Comparison of ENCODE assay signal across 16 cellular contexts in genomic region chr15:65653341-65653740, GRCh38. TPM values are rescaled to one million over a fixed set of nuclear protein-coding genes. Genes with fewer than 3 reads are reported as not detected.
DNase-seq lines count a peak whose midpoint lies in the region; ATAC-seq and TF ChIP-seq lines count a peak whose summit lies in the region.
"Had no signal": no experiment of that assay in that cellular context is flagged by ENCODE, and none has a peak within 500 bp of the region (broad histone marks: within the 10 kb centered on the region; RNA-seq: fewer than 3 reads in every experiment).

No MANE protein-coding gene starts in this region.

- H4K91ac ChIP-seq in mesenchymal stem cell (ENCODE audit: low read length): no peak overlapping the region
- no peak overlapping the region for H4K91ac ChIP-seq in H9 (ENCODE audit: insufficient read length, low read depth, low read length)

- H2AFZ ChIP-seq in PC-3 (ENCODE audit: low read length): no peak overlapping the region
- no peak overlapping the region for H2AFZ ChIP-seq in mesenchymal stem cell (ENCODE audit: low read depth, low read length)
- H2AFZ ChIP-seq in H9 (ENCODE audit: low read length): no peak overlapping the region

- H2BK15ac ChIP-seq in mesenchymal stem cell (ENCODE audit: low read depth, poor library complexity, severe bottlenecking): no peak overlapping the region
- H2BK15ac ChIP-seq in H9 (ENCODE audit: low read depth, low read length): no peak overlapping the region

- peaks cover 26% of the 10 kb centered on the region for H3K4me1 ChIP-seq in PC-3 (ENCODE audit: insufficient read depth, low read length)
- peaks cover 4% of the 10 kb centered on the region for H3K4me1 ChIP-seq in mesenchymal stem cell (ENCODE audit: control insufficient read depth, insufficient read depth, low read depth, low read length)
- no peaks in the 10 kb centered on the region for H3K4me1 ChIP-seq in H9 (ENCODE audit: insufficient read depth, low read length)
- H3K4me1 ChIP-seq in CD8-positive, alpha-beta memory T cell (ENCODE audit: insufficient read depth, low read length): no peaks in the 10 kb centered on the region

- H3K36me3 Mint-ChIP-seq in H9 (ENCODE audit: insufficient read depth in 1 of 3, low read depth in 3 of 3): no peaks in the 10 kb centered on the region
- H3K36me3 Mint-ChIP-seq in CD8-positive, alpha-beta memory T cell: peaks cover 0 to 68% (median 8%) of the 10 kb centered on the region in 3 donors
- H3K36me3 Mint-ChIP-seq in activated CD8-positive, alpha-beta T cell treated with anti-CD3 and anti-CD28 coated beads for 36 hours (ENCODE audit: low read depth): peaks cover 18% of the 10 kb centered on the region

- no peaks in the 10 kb centered on the region for H3K36me3 ChIP-seq in PC-3 (ENCODE audit: low read depth, low read length)
- peaks cover 17 to 33% of the 10 kb centered on the region in 2 experiments for H3K36me3 ChIP-seq in mesenchymal stem cell (ENCODE audit: control insufficient read depth in 1 of 2, insufficient read depth in 2 of 2, low read depth in 1 of 2, low read length in 2 of 2)
- peaks cover 14% of the 10 kb centered on the region for H3K36me3 ChIP-seq in CD8-positive, alpha-beta memory T cell (ENCODE audit: insufficient read depth, low read length)

- H3K9me3 ChIP-seq in PC-3 (ENCODE audit: low read length): no peaks in the 10 kb centered on the region
- no peaks in the 10 kb centered on the region for H3K9me3 ChIP-seq in mesenchymal stem cell (ENCODE audit: control insufficient read depth, low read length)
- H3K9me3 ChIP-seq in H9 (ENCODE audit: control insufficient read depth, low read depth, low read length): no peaks in the 10 kb centered on the region
- no peaks in the 10 kb centered on the region for H3K9me3 ChIP-seq in CD8-positive, alpha-beta memory T cell (ENCODE audit: low read length)
- H3K9me3 ChIP-seq: suprapubic skin had no signal

- H3K9me2 ChIP-seq in PC-3 (replicated peaks; ENCODE audit: low read length): no peaks in the 10 kb centered on the region

- H3K79me1 ChIP-seq in mesenchymal stem cell (replicated peaks; ENCODE audit: low read length, poor library complexity, severe bottlenecking) (no peaks in the 10 kb centered on the region), H9 (ENCODE audit: insufficient read depth, low read depth, low read length, poor library complexity, severe bottlenecking) (no peaks in the 10 kb centered on the region)

- H2AK5ac ChIP-seq in mesenchymal stem cell (ENCODE audit: low read length, severe bottlenecking): no peak overlapping the region
- no peak overlapping the region for H2AK5ac ChIP-seq in H9 (ENCODE audit: insufficient read length, low read length)

- peak; percentile 65 for DNase-seq in EH (ENCODE audit: low read depth)
- DNase-seq in PC-3: peak; percentile 30
- DNase-seq in choroid plexus epithelial cell (ENCODE audit: low read depth): peak; percentile 52
- DNase-seq in mesenchymal stem cell: peak; percentile 42
- DNase-seq in H9: no peak
- DNase-seq in CD8-positive, alpha-beta memory T cell: no peak
- no peak for DNase-seq in activated CD8-positive, alpha-beta T cell treated with anti-CD3 and anti-CD28 coated beads for 36 hours
- DNase-seq: activated CD4-positive, alpha-beta T cell treated with anti-CD3 and anti-CD28 coated beads for 48 hours; aorta; C1 segment of cervical spinal cord; DND-41; effector CD8-positive, alpha-beta T cell; glutamatergic neuron; posterior cingulate gyrus had no signal

- H3K4me3 Mint-ChIP-seq in H9: no peak overlapping the region
- H3K4me3 Mint-ChIP-seq in CD8-positive, alpha-beta memory T cell: no peak overlapping the region
- H3K4me3 Mint-ChIP-seq in activated CD8-positive, alpha-beta T cell treated with anti-CD3 and anti-CD28 coated beads for 36 hours: no peak overlapping the region

- H3K4me2 ChIP-seq in PC-3 (ENCODE audit: low read length) (no peak overlapping the region), mesenchymal stem cell (ENCODE audit: low read length, poor library complexity, severe bottlenecking) (no peak overlapping the region), H9 (ENCODE audit: insufficient read depth, insufficient read length, low read length) (no peak overlapping the region)

- H3K4me3 ChIP-seq in PC-3 (ENCODE audit: low read length) (no peak overlapping the region), choroid plexus epithelial cell (ENCODE audit: low read depth, low read length) (no peak overlapping the region), mesenchymal stem cell (ENCODE audit: insufficient read depth in 1 of 2, low read depth in 1 of 2, low read length in 2 of 2) (no peak overlapping the region)
- H3K4me3 ChIP-seq in CD8-positive, alpha-beta memory T cell (ENCODE audit: low read length): no peak overlapping the region
- H3K4me3 ChIP-seq: suprapubic skin had no signal

- H3K18ac ChIP-seq in mesenchymal stem cell (ENCODE audit: low read depth in 1 of 2, low read length in 2 of 2) (no peak overlapping the region), H9 (ENCODE audit: insufficient read length, low read depth, low read length) (no peak overlapping the region)

- no peaks in the 10 kb centered on the region for H3F3A ChIP-seq in PC-3 (ENCODE audit: low read length, unreplicated experiment)

- H3K9me3 Mint-ChIP-seq in H9: no peaks in the 10 kb centered on the region
- H3K9me3 Mint-ChIP-seq in CD8-positive, alpha-beta memory T cell: no peaks in the 10 kb centered on the region
- no peaks in the 10 kb centered on the region for H3K9me3 Mint-ChIP-seq in activated CD8-positive, alpha-beta T cell treated with anti-CD3 and anti-CD28 coated beads for 36 hours

- H3K27ac Mint-ChIP-seq in H9: no peak overlapping the region
- H3K27ac Mint-ChIP-seq in CD8-positive, alpha-beta memory T cell: peak overlapping the region in 2 of 8 donors; percentile 35 to 54
- no peak overlapping the region for H3K27ac Mint-ChIP-seq in activated CD8-positive, alpha-beta T cell treated with anti-CD3 and anti-CD28 coated beads for 36 hours

- no peak overlapping the region for H2BK12ac ChIP-seq in mesenchymal stem cell (ENCODE audit: low read length in 2 of 2)
- no peak overlapping the region for H2BK12ac ChIP-seq in H9 (ENCODE audit: insufficient read length, low read depth, low read length)

- H3K27me3 ChIP-seq in PC-3 (ENCODE audit: low read length): no peaks in the 10 kb centered on the region
- no peaks in the 10 kb centered on the region for H3K27me3 ChIP-seq in mesenchymal stem cell (ENCODE audit: control insufficient read depth in 1 of 2, insufficient read depth in 1 of 2, low read length in 2 of 2)
- H3K27me3 ChIP-seq in H9 (ENCODE audit: insufficient read depth, low read length): no peaks in the 10 kb centered on the region
- H3K27me3 ChIP-seq in CD8-positive, alpha-beta memory T cell (ENCODE audit: insufficient read depth, low read length, poor library complexity, severe bottlenecking): no peaks in the 10 kb centered on the region
- H3K27me3 ChIP-seq: suprapubic skin had no signal

- TF ChIP-seq CTCF in PC-3 (conservative IDR thresholded peaks at IDR 0.05; ENCODE audit: low read depth, low read length) (no peak), choroid plexus epithelial cell (conservative IDR thresholded peaks at IDR 0.05; ENCODE audit: low read depth, low read length) (no peak), H9 (conservative IDR thresholded peaks at IDR 0.05) (no peak)
- TF ChIP-seq CTCF in activated CD8-positive, alpha-beta T cell treated with anti-CD3 and anti-CD28 coated beads for 36 hours (IDR thresholded peaks at IDR 0.05): no peak

- intact Hi-C loops in PC-3 (cut with micrococcal nuclease): no loop called here
- intact Hi-C loops in activated CD8-positive, alpha-beta T cell treated with anti-CD3 and anti-CD28 coated beads for 36 hours (cut with micrococcal nuclease): no loop called here

- no peak overlapping the region for H3K56ac ChIP-seq in H9 (ENCODE audit: insufficient read length, low read depth, low read length)

- no peak overlapping the region for H3K4ac ChIP-seq in mesenchymal stem cell (ENCODE audit: low read depth in 1 of 2, low read length in 2 of 2)
- H3K4ac ChIP-seq in H9 (ENCODE audit: low read depth, low read length): no peak overlapping the region

- no peak overlapping the region for H3K23ac ChIP-seq in mesenchymal stem cell (ENCODE audit: low read length in 2 of 2)
- H3K23ac ChIP-seq in H9 (ENCODE audit: insufficient read length, low read depth, low read length): no peak overlapping the region

- H4K8ac ChIP-seq in mesenchymal stem cell (ENCODE audit: low read length) (no peak overlapping the region), H9 (replicated peaks; ENCODE audit: insufficient read length, low read depth, low read length) (no peak overlapping the region)

- H3T11ph ChIP-seq in H9 (ENCODE audit: low read length): no peak overlapping the region

- H2BK5ac ChIP-seq in mesenchymal stem cell (ENCODE audit: low read depth, low read length, poor library complexity, severe bottlenecking): no peak overlapping the region
- no peak overlapping the region for H2BK5ac ChIP-seq in H9 (ENCODE audit: insufficient read length, low read length)

- ATAC-seq in PC-3: peak; percentile 59
- ATAC-seq in activated CD8-positive, alpha-beta T cell treated with anti-CD3 and anti-CD28 coated beads for 36 hours: no peak
- ATAC-seq: Right ventricle myocardium inferior had no signal

- H3K27me3 Mint-ChIP-seq in H9 (ENCODE audit: low read depth): no peaks in the 10 kb centered on the region
- no peaks in the 10 kb centered on the region for H3K27me3 Mint-ChIP-seq in CD8-positive, alpha-beta memory T cell
- no peaks in the 10 kb centered on the region for H3K27me3 Mint-ChIP-seq in activated CD8-positive, alpha-beta T cell treated with anti-CD3 and anti-CD28 coated beads for 36 hours

- no peak overlapping the region for H3K14ac ChIP-seq in mesenchymal stem cell (ENCODE audit: low read length in 2 of 2)
- H3K14ac ChIP-seq in H9 (ENCODE audit: insufficient read depth, low read length): no peak overlapping the region

- H3K4me1 Mint-ChIP-seq in H9: peaks cover 6% of the 10 kb centered on the region in 2 experiments
- peaks cover 5 to 8% (median 8%) of the 10 kb centered on the region in 3 donors for H3K4me1 Mint-ChIP-seq in CD8-positive, alpha-beta memory T cell
- H3K4me1 Mint-ChIP-seq in activated CD8-positive, alpha-beta T cell treated with anti-CD3 and anti-CD28 coated beads for 36 hours (ENCODE audit: low read depth): peaks cover 5% of the 10 kb centered on the region

- no TSS peak for BruUV-seq in PC-3 (replicated peaks; lab: Mats Ljungman, UMichigan)

- POLR2A ChIA-PET in PC-3 (lab: Charles Lee; ENCODE audit: unreplicated experiment): interaction anchor here (0.6 kb wide), 3 partner anchors 17 to 81 kb away, joined by 4 to 8 read pairs (median 7); no protein-coding TSS in a partner anchor
- POLR2A ChIA-PET in CD8-positive, alpha-beta memory T cell (lab: Charles Lee): no interaction called here
- POLR2A ChIA-PET in activated CD8-positive, alpha-beta T cell treated with anti-CD3 and anti-CD28 coated beads for 36 hours (lab: Charles Lee): interaction anchor here (0.7 to 1.0 kb wide), 4 partner anchors 10 to 363 kb away, joined by 3 read pairs; partner anchors contain the start of gene HACD3

- no peak overlapping the region for H2BK20ac ChIP-seq in H9 (ENCODE audit: low read depth, low read length, poor library complexity, severe bottlenecking)

- H4K5ac ChIP-seq in H9 (ENCODE audit: insufficient read length, low read depth, low read length): no peak overlapping the region

- H3K27ac ChIP-seq in PC-3 (ENCODE audit: low read length) (no peak overlapping the region), mesenchymal stem cell (ENCODE audit: low read length, poor library complexity, severe bottlenecking) (no peak overlapping the region), H9 (ENCODE audit: insufficient read length, low read depth, low read length) (no peak overlapping the region)
- no peak overlapping the region for H3K27ac ChIP-seq in CD8-positive, alpha-beta memory T cell (ENCODE audit: low read depth, low read length)
- H3K27ac ChIP-seq: suprapubic skin had no signal

- H4K20me1 ChIP-seq in PC-3 (ENCODE audit: low read length) (no peaks in the 10 kb centered on the region), H9 (ENCODE audit: control insufficient read depth, insufficient read depth, insufficient read length) (no peaks in the 10 kb centered on the region)

- H3K9ac ChIP-seq in PC-3 (ENCODE audit: low read length): no peak overlapping the region
- H3K9ac ChIP-seq in mesenchymal stem cell (ENCODE audit: low read length): peak overlapping the region; percentile 37
- H3K9ac ChIP-seq in H9 (ENCODE audit: extremely low read depth, insufficient read length, low read length): no peak overlapping the region

- CTCF ChIA-PET in PC-3 (lab: Charles Lee): interaction anchor here (0.6 kb wide), 1 partner anchor 355 kb away, joined by 3 read pairs; no protein-coding TSS in a partner anchor
- CTCF ChIA-PET in CD8-positive, alpha-beta memory T cell (lab: Charles Lee): interaction anchor here (1.1 kb wide), 1 partner anchor 74 kb away, joined by 3 read pairs; no protein-coding TSS in a partner anchor
- CTCF ChIA-PET in activated CD8-positive, alpha-beta T cell treated with anti-CD3 and anti-CD28 coated beads for 36 hours (lab: Charles Lee): interaction anchor here (1.1 kb wide), 1 partner anchor 14 kb away, joined by 5 read pairs; no protein-coding TSS in a partner anchor

- H2BK120ac ChIP-seq in mesenchymal stem cell (ENCODE audit: low read depth, low read length): no peak overlapping the region
- H2BK120ac ChIP-seq in H9 (ENCODE audit: low read depth, low read length, poor library complexity, severe bottlenecking): no peak overlapping the region

- H3K23me2 ChIP-seq in H9 (ENCODE audit: insufficient read length, low read depth, low read length, poor library complexity, severe bottlenecking): no peaks in the 10 kb centered on the region

- H3K79me2 ChIP-seq in PC-3 (ENCODE audit: low read length) (no peaks in the 10 kb centered on the region), H9 (ENCODE audit: insufficient read depth, low read length) (no peaks in the 10 kb centered on the region)

RNA-seq across cellular contexts. Expression of gene SLC24A1, which starts 31.6 kb away (rescaled TPM):
- total RNA-seq in PC-3 (2014; rRNA removed): 3.0 and 3.3 TPM in 2 replicates
- 6.1 TPM for polyA plus RNA-seq in mesenchymal stem cell (2013, experiment 1 of 2)
- 5.1 TPM for polyA plus RNA-seq in mesenchymal stem cell (2013, experiment 2 of 2)
- 8.6 TPM in 2 replicates for total RNA-seq in H9 (2021)
- 1 to 10 TPM; 4.2 to 4.3 TPM for total RNA-seq in CD8-positive, alpha-beta memory T cell
- 3.8 TPM for polyA plus RNA-seq in CD8-positive, alpha-beta memory T cell
- 1 to 10 TPM; 6.8 to 7.6 TPM for total RNA-seq in activated CD8-positive, alpha-beta T cell treated with anti-CD3 and anti-CD28 coated beads for 36 hours

RNA-seq across cellular contexts. Expression of gene INTS14, which starts 42.4 kb away (rescaled TPM):
- 19.5 and 23.8 TPM in 2 replicates for total RNA-seq in PC-3 (2014; rRNA removed)
- 22.2 TPM for polyA plus RNA-seq in mesenchymal stem cell (2013, experiment 1 of 2)
- polyA plus RNA-seq in mesenchymal stem cell (2013, experiment 2 of 2): 22.1 TPM
- total RNA-seq in H9 (2021): 41.8 and 44.7 TPM in 2 replicates
- total RNA-seq in CD8-positive, alpha-beta memory T cell: 10 to 100 TPM; 62.0 to 64.7 TPM
- 29.9 TPM for polyA plus RNA-seq in CD8-positive, alpha-beta memory T cell
- 10 to 100 TPM; 47.4 to 48.1 TPM for total RNA-seq in activated CD8-positive, alpha-beta T cell treated with anti-CD3 and anti-CD28 coated beads for 36 hours

Comparison
In these comparisons a context has a peak if more than half of its experiments do, and no peak if none do; other contexts are left out.
1. DNase-seq: peak in EH (single experiment), PC-3 (single experiment), choroid plexus epithelial cell (single experiment) and mesenchymal stem cell (single experiment); none in H9 (single experiment), CD8-positive, alpha-beta memory T cell (0 of 5) and activated CD8-positive, alpha-beta T cell treated with anti-CD3 and anti-CD28 coated beads for 36 hours (single experiment).